ENCODE assay signal across 24 cellular contexts in the genomic region with DNA sequence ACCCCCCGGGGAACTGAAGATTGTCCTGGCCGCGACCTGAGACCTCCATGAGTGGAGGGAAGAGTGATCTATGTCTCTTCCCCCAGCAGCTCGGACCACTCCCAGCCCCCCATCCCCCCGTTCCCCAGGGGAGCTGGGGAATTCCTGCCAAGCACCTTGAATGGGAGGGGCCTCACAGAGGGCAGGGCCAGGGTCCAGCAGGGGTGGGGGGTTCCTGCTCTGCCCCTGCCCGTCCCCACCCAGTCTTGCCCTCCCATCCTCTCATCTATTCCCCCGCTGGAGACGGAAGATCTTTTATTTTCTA. TPM values are rescaled to one million over a fixed set of nuclear protein-coding genes. Genes with fewer than 3 reads are reported as not detected.
A peak's percentile ranks its signal among the peaks of the same experiment; 100 is the strongest.
DNase-seq lines count a peak whose midpoint lies in the region; ATAC-seq and TF ChIP-seq lines count a peak whose summit lies in the region.
"Had no signal": no experiment of that assay in that cellular context is flagged by ENCODE, and none has a peak within 500 bp of the region (broad histone marks: within the 10 kb centered on the region; RNA-seq: fewer than 3 reads in every experiment).

No MANE protein-coding gene starts in this region.

- no peak overlapping the region for H4K5ac ChIP-seq in IMR-90 (ENCODE audit: low read depth, low read length)

- peaks cover 12 to 30% of the 10 kb centered on the region in 2 experiments for H3K79me1 ChIP-seq in IMR-90 (ENCODE audit: low read depth in 1 of 2, low read length in 2 of 2)

- TF ChIP-seq RAD21 in IMR-90 (IDR thresholded peaks at IDR 0.05; ENCODE audit: low read length) = no peak

- H3K4me3 ChIP-seq in IMR-90 (ENCODE audit: insufficient read depth, low read depth, low read length) = no peak overlapping the region
- H3K4me3 ChIP-seq: BLaER1 treated with 17β-estradiol and CSF1 and Interleukin-3, amounts not matched to agents 10 nM and 100 nM had no signal

- dilution Hi-C loops in IMR-90 (cut with HindIII; ENCODE audit: low sequenced_read_pairs, unreplicated experiment) = no loop called here

- in situ Hi-C loops in IMR-90 (cut with MboI; ENCODE audit: low sequenced_read_pairs) = no loop called here

- CTCF ChIA-PET in IMR-90 (lab: Yijun Ruan, JAX) = no interaction called here
- CTCF ChIA-PET in HEK293T (lab: Yijun Ruan, JAX) = interaction anchor here (0.6 kb wide), 1 partner anchor 20 kb away, joined by 5 read pairs; no protein-coding TSS in a partner anchor

- no peak overlapping the region for H3K4ac ChIP-seq in IMR-90 (ENCODE audit: low read depth, low read length)

- 81% methylated on average over 3 of the region's 8 CpGs; no CpG with 5 or more reads in 1 of the 2 experiments for WGBS in IMR-90 (ENCODE audit: extremely low coverage in 2 of 2, insufficient read length in 1 of 2), 2 experiments

- no peak overlapping the region for H3K23ac ChIP-seq in IMR-90 (ENCODE audit: low read depth, low read length)

- no peak overlapping the region for H2AK5ac ChIP-seq in IMR-90 (ENCODE audit: low read depth, low read length)

- no TSS peak for BruUV-seq in IMR-90 (replicated peaks; lab: Mats Ljungman, UMichigan)

- H2BK5ac ChIP-seq in IMR-90 (ENCODE audit: low read depth, low read length, poor library complexity, severe bottlenecking) = no peak overlapping the region

- H3K9me3 Mint-ChIP-seq in activated T-cell treated with anti-CD3 and anti-CD28 coated beads, Interleukin-2, amount 50 U/mL, for 24 hours = no peaks in the 10 kb centered on the region
- H3K9me3 Mint-ChIP-seq in activated T-helper 17 cell treated with anti-CD3 and anti-CD28 coated beads, Interleukin-2, amount 50 U/mL, for 72 hours = no peaks in the 10 kb centered on the region
- H3K9me3 Mint-ChIP-seq in neural crest cell = no peaks in the 10 kb centered on the region
- H3K9me3 Mint-ChIP-seq: HFFc6 had no signal

- H2AFZ ChIP-seq in IMR-90 (replicated peaks; ENCODE audit: low read length, poor library complexity) = no peak overlapping the region

- peaks cover 67% of the 10 kb centered on the region for H3K36me3 ChIP-seq in IMR-90 (ENCODE audit: control insufficient read depth, insufficient read depth, low read length)

- H3K18ac ChIP-seq in IMR-90 (ENCODE audit: low read depth, low read length) = no peak overlapping the region

- no peaks in the 10 kb centered on the region for H3K4me1 ChIP-seq in IMR-90 (ENCODE audit: control insufficient read depth, insufficient read depth, low read length)
- H3K4me1 ChIP-seq: Caco-2 had no signal

- no peak overlapping the region for H2BK120ac ChIP-seq in IMR-90 (ENCODE audit: low read depth, low read length)

- no peak overlapping the region for H3K9ac ChIP-seq in IMR-90 (ENCODE audit: low read depth, low read length)
- H3K9ac ChIP-seq: BLaER1 treated with 17β-estradiol and CSF1 and Interleukin-3, amounts not matched to agents 10 nM and 100 nM; KMS-11 had no signal

- H3K9me1 ChIP-seq in IMR-90 (ENCODE audit: insufficient read depth, low read length) = no peaks in the 10 kb centered on the region

- H4K91ac ChIP-seq in IMR-90 (ENCODE audit: insufficient read depth, low read depth, low read length) = no peak overlapping the region

- H3K27me3 Mint-ChIP-seq in activated T-cell treated with anti-CD3 and anti-CD28 coated beads, Interleukin-2, amount 50 U/mL, for 24 hours = no peaks in the 10 kb centered on the region
- H3K27me3 Mint-ChIP-seq in activated T-helper 17 cell treated with anti-CD3 and anti-CD28 coated beads, Interleukin-2, amount 50 U/mL, for 72 hours = no peaks in the 10 kb centered on the region
- H3K27me3 Mint-ChIP-seq in neural crest cell (ENCODE audit: low read depth) = no peaks in the 10 kb centered on the region
- H3K27me3 Mint-ChIP-seq: CD4-positive, alpha-beta memory T cell had no signal

- peak overlapping the region; percentile 67 for H3K27ac Mint-ChIP-seq in activated T-cell treated with anti-CD3 and anti-CD28 coated beads, Interleukin-2, amount 50 U/mL, for 24 hours
- H3K27ac Mint-ChIP-seq in activated T-helper 17 cell treated with anti-CD3 and anti-CD28 coated beads, Interleukin-2, amount 50 U/mL, for 72 hours = peak overlapping the region; percentile 52
- peak overlapping the region; percentile 50 for H3K27ac Mint-ChIP-seq in neural crest cell (ENCODE audit: unreplicated experiment)
- H3K27ac Mint-ChIP-seq: HFFc6 had no signal

- H3K27me3 ChIP-seq in IMR-90 (ENCODE audit: control insufficient read depth, insufficient read depth, low read length) = no peaks in the 10 kb centered on the region
- H3K27me3 ChIP-seq: BLaER1 treated with 17β-estradiol and CSF1 and Interleukin-3, amounts not matched to agents 10 nM and 100 nM had no signal

- no peaks in the 10 kb centered on the region for H3K9me3 ChIP-seq in IMR-90 (ENCODE audit: control insufficient read depth, insufficient read depth, low read length)
- H3K9me3 ChIP-seq: BLaER1 treated with 17β-estradiol and CSF1 and Interleukin-3, amounts not matched to agents 10 nM and 100 nM; Caco-2 had no signal

- POLR2A ChIA-PET in IMR-90 (lab: Charles Lee; ENCODE audit: unreplicated experiment) = interaction anchor here (0.6 kb wide), 1 partner anchor 13 kb away, joined by 3 read pairs; no protein-coding TSS in a partner anchor
- POLR2A ChIA-PET in HEK293T (lab: Yijun Ruan, JAX) = interaction anchor here (1.1 to 4.5 kb wide), 4 partner anchors 9 to 25 kb away, joined by 3 to 26 read pairs (median 13); partner anchors contain the start of genes ATXN2L and TUFM

- H3K4me1 Mint-ChIP-seq in activated T-cell treated with anti-CD3 and anti-CD28 coated beads, Interleukin-2, amount 50 U/mL, for 24 hours (ENCODE audit: low read depth) = peaks cover 22% of the 10 kb centered on the region
- peaks cover 27% of the 10 kb centered on the region for H3K4me1 Mint-ChIP-seq in activated T-helper 17 cell treated with anti-CD3 and anti-CD28 coated beads, Interleukin-2, amount 50 U/mL, for 72 hours
- H3K4me1 Mint-ChIP-seq in neural crest cell = no peaks in the 10 kb centered on the region

- intact Hi-C loops in IMR-90 (cut with micrococcal nuclease) = no loop called here

- no peak overlapping the region for H3K4me2 ChIP-seq in IMR-90 (ENCODE audit: low read depth, low read length)
- H3K4me2 ChIP-seq: BLaER1 treated with 17β-estradiol and CSF1 and Interleukin-3, amounts not matched to agents 10 nM and 100 nM; KMS-11 had no signal

- no peak for TF ChIP-seq POLR2A in IMR-90 (IDR thresholded peaks at IDR 0.05; ENCODE audit: low read depth, low read length)

- no peak overlapping the region for H3K56ac ChIP-seq in IMR-90 (ENCODE audit: extremely low read depth, insufficient read depth, low read length)

- no peak overlapping the region for H2BK15ac ChIP-seq in IMR-90 (ENCODE audit: low read depth, low read length)

- no peak overlapping the region for H3K4me3 Mint-ChIP-seq in activated T-cell treated with anti-CD3 and anti-CD28 coated beads, Interleukin-2, amount 50 U/mL, for 24 hours
- no peak overlapping the region for H3K4me3 Mint-ChIP-seq in activated T-helper 17 cell treated with anti-CD3 and anti-CD28 coated beads, Interleukin-2, amount 50 U/mL, for 72 hours
- H3K4me3 Mint-ChIP-seq in neural crest cell = no peak overlapping the region
- H3K4me3 Mint-ChIP-seq: CD4-positive, alpha-beta memory T cell; HFFc6 had no signal

- H3K27ac ChIP-seq in IMR-90 (ENCODE audit: insufficient read depth, low read length) = no peak overlapping the region
- H3K27ac ChIP-seq: 22Rv1; BLaER1 treated with 17β-estradiol and CSF1 and Interleukin-3, amounts not matched to agents 10 nM and 100 nM; HL-60; KMS-11 had no signal

- no peak for DNase-seq in activated T-cell treated with anti-CD3 and anti-CD28 coated beads, Interleukin-2, amount 50 U/mL, for 24 hours
- DNase-seq in activated T-cell treated with anti-CD3 and anti-CD28 coated beads for 4 hours (no peak), IMR-90 (no peak), neural crest cell (ENCODE audit: low read depth, low spot score) (no peak), HEK293T (ENCODE audit: extremely low spot score) (no peak), NCI-H146 (lab: John Stamatoyannopoulos, UW) (no peak)
- DNase-seq: CD4-positive, alpha-beta memory T cell; HFFc6; NCI-H1105; NCI-H2029 treated with DMSO at 0.1 percent for 48 hours; NCI-H2171; NCI-H345; NCI-H524; NCI-H82; Right ventricle myocardium superior had no signal

- ATAC-seq in IMR-90 (ENCODE audit: low read depth) = no peak
- ATAC-seq in activated T-helper 17 cell treated with anti-CD3 and anti-CD28 coated beads, Interleukin-2, amount 50 U/mL, for 72 hours (replicated peaks) = no peak
- ATAC-seq in GM18511 (IDR thresholded peaks at IDR 0.05; ENCODE audit: unreplicated experiment) = no peak

- no peak overlapping the region for H3K14ac ChIP-seq in IMR-90 (replicated peaks; ENCODE audit: low read depth, low read length)

- TF ChIP-seq CTCF in IMR-90 (conservative IDR thresholded peaks at IDR 0.05; ENCODE audit: low read depth, low read length) = no peak
- TF ChIP-seq CTCF in neural crest cell (conservative IDR thresholded peaks at IDR 0.05) = no peak

- no peak overlapping the region for H4K8ac ChIP-seq in IMR-90 (ENCODE audit: low read depth in 2 of 2, low read length in 2 of 2)

- no peak overlapping the region for H2BK20ac ChIP-seq in IMR-90 (ENCODE audit: low read depth, low read length)

- peaks cover 35% of the 10 kb centered on the region; the same call in 1 of the 2 replicates for H4K20me1 ChIP-seq in IMR-90 (ENCODE audit: insufficient read depth, low read length)

- H2AK9ac ChIP-seq in IMR-90 (replicated peaks; ENCODE audit: low read depth, low read length, poor library complexity) = peak overlapping the region; percentile 50

- peaks cover 96% of the 10 kb centered on the region for H3K36me3 Mint-ChIP-seq in activated T-cell treated with anti-CD3 and anti-CD28 coated beads, Interleukin-2, amount 50 U/mL, for 24 hours (ENCODE audit: low read depth)
- H3K36me3 Mint-ChIP-seq in activated T-helper 17 cell treated with anti-CD3 and anti-CD28 coated beads, Interleukin-2, amount 50 U/mL, for 72 hours (ENCODE audit: low read depth) = peaks cover 82% of the 10 kb centered on the region
- peaks cover 28% of the 10 kb centered on the region for H3K36me3 Mint-ChIP-seq in neural crest cell (ENCODE audit: low read depth)

RNA-seq across cellular contexts. Expression of gene TUFM, which starts 9.4 kb away (rescaled TPM):
- 80.3 and 88.0 TPM in 2 replicates for total RNA-seq in IMR-90 (2012; rRNA removed)
- 126 and 131 TPM in 2 replicates for polyA plus RNA-seq in IMR-90 (2012; rRNA removed)
- 136 and 158 TPM in 2 replicates for polyA plus RNA-seq in IMR-90 (2012; cell fraction: cytosol; rRNA removed)
- polyA plus RNA-seq in IMR-90 (2012; cell fraction: nucleus; rRNA removed; ENCODE audit: low replicate concordance) = 224 and 380 TPM in 2 replicates
- total RNA-seq in activated T-helper 17 cell treated with anti-CD3 and anti-CD28 coated beads, Interleukin-2, amount 50 U/mL, for 72 hours = 100 to 1,000 TPM; 140 to 291 TPM
- 197 and 205 TPM in 2 replicates for total RNA-seq in neural crest cell

RNA-seq across cellular contexts. Expression of gene ATXN2L, which starts 13.9 kb away (rescaled TPM):
- total RNA-seq in IMR-90 (2012; rRNA removed) = 10.3 and 12.9 TPM in 2 replicates
- polyA plus RNA-seq in IMR-90 (2012; rRNA removed) = 50.2 and 58.8 TPM in 2 replicates
- polyA plus RNA-seq in IMR-90 (2012; cell fraction: cytosol; rRNA removed) = 38.2 and 65.5 TPM in 2 replicates
- 162 and 355 TPM in 2 replicates for polyA plus RNA-seq in IMR-90 (2012; cell fraction: nucleus; rRNA removed; ENCODE audit: low replicate concordance)
- 100 to 1,000 TPM; 246 to 339 TPM for total RNA-seq in activated T-helper 17 cell treated with anti-CD3 and anti-CD28 coated beads, Interleukin-2, amount 50 U/mL, for 72 hours
- 272 and 276 TPM in 2 replicates for total RNA-seq in neural crest cell

RNA-seq across cellular contexts. Expression of gene SH2B1, which starts 26.9 kb away (rescaled TPM):
- total RNA-seq in IMR-90 (2012; rRNA removed) = 3.9 and 4.7 TPM in 2 replicates
- polyA plus RNA-seq in IMR-90 (2012; rRNA removed) = 38.6 and 39.9 TPM in 2 replicates
- polyA plus RNA-seq in IMR-90 (2012; cell fraction: cytosol; rRNA removed) = 21.8 and 35.0 TPM in 2 replicates
- 206 and 313 TPM in 2 replicates for polyA plus RNA-seq in IMR-90 (2012; cell fraction: nucleus; rRNA removed; ENCODE audit: low replicate concordance)
- total RNA-seq in activated T-helper 17 cell treated with anti-CD3 and anti-CD28 coated beads, Interleukin-2, amount 50 U/mL, for 72 hours = 10 to 100 TPM; 45.0 to 46.4 TPM
- total RNA-seq in neural crest cell = 60.6 and 66.9 TPM in 2 replicates

RNA-seq across cellular contexts. Expression of gene ATP2A1, which starts 41.6 kb away (rescaled TPM):
- under 0.01 TPM in 1 of 2 replicates, not detected in the other for total RNA-seq in IMR-90 (2012; rRNA removed)
- polyA plus RNA-seq in IMR-90 (2012; rRNA removed) = 0.56 and 0.63 TPM in 2 replicates
- polyA plus RNA-seq in IMR-90 (2012; cell fraction: cytosol; rRNA removed) = 0.35 and 0.36 TPM in 2 replicates
- polyA plus RNA-seq in IMR-90 (2012; cell fraction: nucleus; rRNA removed; ENCODE audit: low replicate concordance) = 6.0 and 9.8 TPM in 2 replicates
- total RNA-seq in activated T-helper 17 cell treated with anti-CD3 and anti-CD28 coated beads, Interleukin-2, amount 50 U/mL, for 72 hours = 1 to 10 TPM; 2.2 to 3.1 TPM
- 3.1 and 3.3 TPM in 2 replicates for total RNA-seq in neural crest cell
- total RNA-seq: HT1080, Right ventricle myocardium superior, SK-MEL-5 had no signal
- polyA plus RNA-seq: CD4-positive, alpha-beta memory T cell had no signal

Comparison
In these comparisons a context has a peak if more than half of its experiments do, and no peak if none do; other contexts are left out.
1. RNA of gene ATXN2L, which starts 13.9 kb away (total RNA-seq): 246 to 339 TPM in activated T-helper 17 cell treated with anti-CD3 and anti-CD28 coated beads, Interleukin-2, amount 50 U/mL, for 72 hours and 272 to 276 TPM in neural crest cell; 10.3 to 12.9 TPM in IMR-90; every median in the first group is over 10 times any median in the second.
2. Peak in every context shown above with its lines, with median percentiles within 50 percentile points of each other: H3K27ac Mint-ChIP-seq.